14 cellular contexts compared by ENCODE assay signal in the genomic region with DNA sequence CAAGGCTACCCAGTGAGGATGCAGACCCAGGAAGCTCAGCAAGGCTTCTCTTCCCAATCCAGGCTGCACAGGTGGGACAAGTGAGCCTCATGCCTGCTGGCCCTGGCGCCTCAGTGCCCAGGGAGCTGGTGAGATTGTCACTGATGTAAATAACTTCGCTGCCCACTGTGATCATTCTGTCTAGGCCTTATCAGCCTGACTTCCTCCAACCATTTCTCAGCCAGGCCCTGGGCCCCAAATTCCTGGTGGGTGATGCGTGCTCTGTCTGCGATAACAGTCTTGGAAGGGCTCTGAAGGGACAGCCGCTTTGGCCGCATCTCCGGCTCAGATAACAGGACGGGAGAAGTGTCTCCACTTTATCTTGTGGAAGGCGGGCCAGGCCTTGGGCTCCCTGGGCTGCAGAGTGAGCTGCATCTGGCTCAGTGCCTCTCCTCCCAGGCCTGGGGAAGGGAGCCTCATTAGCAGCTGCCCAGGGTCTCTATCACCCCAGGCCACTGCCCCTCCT. TPM values are rescaled to one million over a fixed set of nuclear protein-coding genes. Genes with fewer than 3 reads are reported as not detected.
DNase-seq lines count a peak whose midpoint lies in the region; ATAC-seq and TF ChIP-seq lines count a peak whose summit lies in the region.
"Had no signal": no experiment of that assay in that cellular context is flagged by ENCODE, and none has a peak within 500 bp of the region (broad histone marks: within the 10 kb centered on the region; RNA-seq: fewer than 3 reads in every experiment).

No MANE protein-coding gene starts in this region.

- no peak for ATAC-seq in stimulated activated naive B cell treated with anti-CD40 and anti-IgM and Interleukin-4, amounts not matched to agents 10 μg/mL and 1 μg/mL and 100 μg/mL, for 72 hours (replicated peaks)

- H3K4me3 Mint-ChIP-seq in stimulated activated naive B cell treated with anti-CD40 and anti-IgM and Interleukin-4, amounts not matched to agents 10 μg/mL and 1 μg/mL and 100 μg/mL, for 72 hours, result no peak overlapping the region

- no peaks in the 10 kb centered on the region for H3K9me3 ChIP-seq in tibial nerve

- no peak for TF ChIP-seq EP300 in tibial nerve (IDR thresholded peaks at IDR 0.05)

- DNase-seq in DMS 273 (lab: John Stamatoyannopoulos, UW; ENCODE audit: unreplicated experiment) (peak; percentile 43), DMS 273 treated with DMSO at 0.1 percent for 48 hours (lab: John Stamatoyannopoulos, UW) (no peak), astrocyte of the hippocampus (ENCODE audit: low read depth, low spot score) (peak; percentile 45), iris pigment epithelial cell (ENCODE audit: low read depth) (peak; percentile 61), tibial nerve (ENCODE audit: low spot score in 2 of 2) (no peak), NCI-H1436 treated with DMSO at 0.1 percent for 48 hours (lab: John Stamatoyannopoulos, UW) (no peak)
- DNase-seq in stimulated activated naive B cell treated with anti-CD40 and anti-IgM and Interleukin-4, amounts not matched to agents 10 μg/mL and 1 μg/mL and 100 μg/mL, for 72 hours, result no peak
- DNase-seq in effector CD8-positive, alpha-beta T cell (lab: John Stamatoyannopoulos, UW), result no peak
- DNase-seq: activated CD4-positive, alpha-beta T cell treated with anti-CD3 and anti-CD28 coated beads for 1 hour; DMS79; foreskin melanocyte; Kasumi-1; NCI-H2171 had no signal

- no peaks in the 10 kb centered on the region for H3K36me3 ChIP-seq in tibial nerve

- no peak overlapping the region for H3K4me3 ChIP-seq in tibial nerve

- H3K36me3 Mint-ChIP-seq in stimulated activated naive B cell treated with anti-CD40 and anti-IgM and Interleukin-4, amounts not matched to agents 10 μg/mL and 1 μg/mL and 100 μg/mL, for 72 hours, result no peaks in the 10 kb centered on the region

- H3K4me1 ChIP-seq in tibial nerve, result peaks cover 0 to 69% (median 11%) of the 10 kb centered on the region in 4 donors

- H3K4me1 Mint-ChIP-seq in stimulated activated naive B cell treated with anti-CD40 and anti-IgM and Interleukin-4, amounts not matched to agents 10 μg/mL and 1 μg/mL and 100 μg/mL, for 72 hours, result peaks cover 27 to 41% of the 10 kb centered on the region in 2 donors

- no peak for TF ChIP-seq CTCF in tibial nerve (IDR thresholded peaks at IDR 0.05)

- WGBS in tibial nerve, 2 donors, result 65 to 78% methylated on average over 9 of the region's 9 CpGs

- peaks cover 26 to 31% of the 10 kb centered on the region in 2 donors for H3K27me3 Mint-ChIP-seq in stimulated activated naive B cell treated with anti-CD40 and anti-IgM and Interleukin-4, amounts not matched to agents 10 μg/mL and 1 μg/mL and 100 μg/mL, for 72 hours

- peak overlapping the region; percentile 27 to 88 (median 57) for H3K27ac ChIP-seq in tibial nerve
- H3K27ac ChIP-seq: 22Rv1 had no signal

- H3K27ac Mint-ChIP-seq in stimulated activated naive B cell treated with anti-CD40 and anti-IgM and Interleukin-4, amounts not matched to agents 10 μg/mL and 1 μg/mL and 100 μg/mL, for 72 hours, result no peak overlapping the region

- TF ChIP-seq POLR2A in tibial nerve (IDR thresholded peaks at IDR 0.05), result no peak

- peaks cover 0 to 2% of the 10 kb centered on the region in 2 donors for H3K9me3 Mint-ChIP-seq in stimulated activated naive B cell treated with anti-CD40 and anti-IgM and Interleukin-4, amounts not matched to agents 10 μg/mL and 1 μg/mL and 100 μg/mL, for 72 hours

- no peaks in the 10 kb centered on the region for H3K27me3 ChIP-seq in tibial nerve

RNA-seq across cellular contexts. Expression of gene FBLN2, which starts 2.2 kb away (rescaled TPM):
- 100 to 1,000 TPM; 185 to 445 (median 240) TPM for total RNA-seq in tibial nerve

Comparison
In these comparisons a context has a peak if more than half of its experiments do, and no peak if none do; other contexts are left out.
1. DNase-seq: peak in DMS 273 (single experiment), astrocyte of the hippocampus (single experiment) and iris pigment epithelial cell (single experiment); none in DMS 273 treated with DMSO at 0.1 percent for 48 hours (single experiment), tibial nerve (0 of 2), NCI-H1436 treated with DMSO at 0.1 percent for 48 hours (single experiment), stimulated activated naive B cell treated with anti-CD40 and anti-IgM and Interleukin-4, amounts not matched to agents 10 μg/mL and 1 μg/mL and 100 μg/mL, for 72 hours (single experiment) and effector CD8-positive, alpha-beta T cell (single experiment).